Comparison of ENCODE assay signal across 11 cellular contexts in the genomic region with DNA sequence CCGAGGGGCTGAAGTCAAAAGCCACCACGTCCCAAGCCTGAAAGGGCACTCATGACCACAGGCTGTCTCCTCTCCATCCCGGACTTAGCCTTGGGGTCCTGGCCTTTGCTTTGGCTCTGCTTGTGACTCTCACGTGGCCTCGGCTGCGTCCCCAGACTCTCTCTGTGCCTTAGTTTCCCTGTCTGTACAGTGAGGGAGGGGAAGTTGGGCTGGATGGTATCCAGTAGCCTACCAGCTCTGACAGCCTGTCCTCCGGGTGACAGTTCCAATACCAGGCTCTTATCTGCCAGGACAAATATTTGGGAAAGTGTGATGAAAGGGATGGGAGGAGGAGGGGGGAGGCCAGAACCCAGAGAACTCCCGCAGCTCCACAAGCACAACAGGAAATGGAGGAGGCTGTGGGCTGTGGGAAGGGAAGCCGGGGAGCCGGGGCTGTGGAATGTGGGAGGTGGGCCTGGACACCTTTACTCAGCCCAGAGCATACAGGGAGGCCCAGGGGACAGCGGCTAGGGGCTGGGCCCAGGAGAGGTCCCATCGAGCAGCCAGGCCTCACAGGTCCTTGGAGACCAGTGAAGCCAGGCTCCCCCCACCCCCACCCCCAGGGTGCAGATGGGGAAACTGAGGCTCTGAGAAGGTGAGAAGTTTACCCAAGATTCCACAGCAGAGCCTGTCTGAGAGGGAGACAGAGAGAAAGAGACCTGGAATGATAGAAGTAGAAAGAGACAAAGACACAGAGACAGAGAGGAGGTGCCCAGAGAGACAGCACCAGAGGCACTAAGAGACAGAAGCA. TPM values are rescaled to one million over a fixed set of nuclear protein-coding genes. Genes with fewer than 3 reads are reported as not detected.
DNase-seq lines count a peak whose midpoint lies in the region; ATAC-seq and TF ChIP-seq lines count a peak whose summit lies in the region.
"Had no signal": no experiment of that assay in that cellular context is flagged by ENCODE, and none has a peak within 500 bp of the region (broad histone marks: within the 10 kb centered on the region; RNA-seq: fewer than 3 reads in every experiment).

No MANE protein-coding gene starts in this region.

- H3K36me3 ChIP-seq in NT2/D1 (ENCODE audit: insufficient read depth, insufficient read length, low read length), result peaks cover 47% of the 10 kb centered on the region
- H3K36me3 ChIP-seq in esophagus muscularis mucosa, result peaks cover 6 to 42% (median 32%) of the 10 kb centered on the region in 4 donors
- no peaks in the 10 kb centered on the region for H3K36me3 ChIP-seq in mucosa of stomach (ENCODE audit: control insufficient read depth, insufficient read depth, low read length)
- H3K36me3 ChIP-seq in upper lobe of right lung, result no peaks in the 10 kb centered on the region

- TF ChIP-seq CTCF in esophagus muscularis mucosa (IDR thresholded peaks at IDR 0.05) (no peak), upper lobe of right lung (IDR thresholded peaks at IDR 0.05) (no peak)

- H3K9me3 ChIP-seq in NT2/D1 (ENCODE audit: insufficient read depth, low read length) (no peaks in the 10 kb centered on the region), esophagus muscularis mucosa (no peaks in the 10 kb centered on the region), mucosa of stomach (ENCODE audit: control insufficient read depth, low read length) (no peaks in the 10 kb centered on the region), upper lobe of right lung (no peaks in the 10 kb centered on the region)

- TF ChIP-seq EP300 in esophagus muscularis mucosa (IDR thresholded peaks at IDR 0.05), result no peak

- H3K27me3 ChIP-seq in NT2/D1 (ENCODE audit: insufficient read depth, insufficient read length) (peaks cover 19% of the 10 kb centered on the region), esophagus muscularis mucosa (no peaks in the 10 kb centered on the region), mucosa of stomach (ENCODE audit: control insufficient read depth, insufficient read depth, low read length) (no peaks in the 10 kb centered on the region), upper lobe of right lung (no peaks in the 10 kb centered on the region)

- WGBS in esophagus muscularis mucosa, result 26% methylated on average over 9 of the region's 12 CpGs

- ATAC-seq in upper lobe of right lung, result no peak
- no peak for ATAC-seq in GM18909 (IDR thresholded peaks at IDR 0.05; ENCODE audit: poor library complexity, unreplicated experiment)

- intact Hi-C loops in esophagus muscularis mucosa (cut with DNase I) (loop anchor here (10.0 kb wide), 1 partner anchor 307 kb away; the partner anchor contains the start of gene RPS14), upper lobe of right lung (cut with DNase I) (no loop called here)

- peak; percentile 69 for DNase-seq in NT2/D1 (ENCODE audit: low read depth, low spot score)
- DNase-seq in esophagus muscularis mucosa (ENCODE audit: extremely low spot score), result no peak
- no peak for DNase-seq in upper lobe of right lung
- no peak for DNase-seq in NCI-H1930 (lab: John Stamatoyannopoulos, UW)
- no peak for DNase-seq in activated naive CD4-positive, alpha-beta T cell treated with Interleukin-2 at 50 U/mL for 16 hours
- DNase-seq: NCI-H2107; nucleus accumbens; stimulated activated CD8-positive, alpha-beta memory T cell treated with anti-CD3 and anti-CD28 coated beads, Interleukin-4, amount 100 ng/mL, for 48 hours had no signal

- TF ChIP-seq POLR2A in esophagus muscularis mucosa (IDR thresholded peaks at IDR 0.05; ENCODE audit: low read depth), result no peak

- H3K4me1 ChIP-seq in NT2/D1 (ENCODE audit: insufficient read depth, insufficient read length) (peaks cover 42% of the 10 kb centered on the region), esophagus muscularis mucosa (peaks cover 76 to 99% (median 90%) of the 10 kb centered on the region in 4 donors), mucosa of stomach (ENCODE audit: control insufficient read depth, insufficient read depth, low read length) (peaks cover 30% of the 10 kb centered on the region), upper lobe of right lung (peaks cover 55% of the 10 kb centered on the region)

- H3K27ac ChIP-seq in esophagus muscularis mucosa (replicated peaks in 1 of 4), result peak overlapping the region; percentile 81 to 90 (median 83)
- peak overlapping the region; percentile 70 for H3K27ac ChIP-seq in upper lobe of right lung

- H3K4me3 ChIP-seq in NT2/D1 (ENCODE audit: insufficient read length, low read depth), result no peak overlapping the region
- peak overlapping the region in 2 of 4 donors; percentile 12 to 46 for H3K4me3 ChIP-seq in esophagus muscularis mucosa
- no peak overlapping the region for H3K4me3 ChIP-seq in mucosa of stomach (ENCODE audit: low read length)
- H3K4me3 ChIP-seq in upper lobe of right lung, result no peak overlapping the region

- H3K9ac ChIP-seq in NT2/D1 (ENCODE audit: insufficient read length, low read depth) (peak overlapping the region; percentile 44), mucosa of stomach (ENCODE audit: low read length) (peak overlapping the region; percentile 35)

RNA-seq across cellular contexts. Expression of gene PDGFRB, which starts 18.3 kb away (rescaled TPM):
- total RNA-seq in esophagus muscularis mucosa, result 100 to 1,000 TPM in 2 of 4 donors, 10 to 100 TPM in 2; 83.1 to 219 (median 141) TPM
- total RNA-seq in upper lobe of right lung, result 120 TPM

RNA-seq across cellular contexts. Expression of gene CDX1, which starts 29.2 kb away (rescaled TPM):
- total RNA-seq in esophagus muscularis mucosa, result under 1 TPM in 1 of 4 donors, not detected in 3; 0.23 TPM
- not detected for total RNA-seq in upper lobe of right lung
- total RNA-seq: activated T-helper 1 cell treated with anti-CD3 and anti-CD28 coated beads, Interleukin-12 subunit alpha, Interleukin-12 subunit beta, Interleukin-2, Interleukin-4 antibody, amounts not matched to agents 30 ng/mL and 10 ng/mL and 1 ng/mL, durations not matched to agents 14 hours and 24 hours and 36 hours had no signal

RNA-seq across cellular contexts. Expression of gene CSF1R, which starts 51.0 kb away (rescaled TPM):
- total RNA-seq in esophagus muscularis mucosa, result 10 to 100 TPM; 24.9 to 51.7 (median 31.5) TPM
- total RNA-seq in upper lobe of right lung, result 48.7 TPM

RNA-seq across cellular contexts. Expression of gene SLC6A7, which starts 52.5 kb away (rescaled TPM):
- not detected for total RNA-seq in esophagus muscularis mucosa
- not detected for total RNA-seq in upper lobe of right lung
- total RNA-seq: activated T-helper 1 cell treated with anti-CD3 and anti-CD28 coated beads, Interleukin-12 subunit alpha, Interleukin-12 subunit beta, Interleukin-2, Interleukin-4 antibody, amounts not matched to agents 30 ng/mL and 10 ng/mL and 1 ng/mL, durations not matched to agents 14 hours and 24 hours and 36 hours had no signal
